9 cellular contexts compared by ENCODE assay signal in the genomic region with DNA sequence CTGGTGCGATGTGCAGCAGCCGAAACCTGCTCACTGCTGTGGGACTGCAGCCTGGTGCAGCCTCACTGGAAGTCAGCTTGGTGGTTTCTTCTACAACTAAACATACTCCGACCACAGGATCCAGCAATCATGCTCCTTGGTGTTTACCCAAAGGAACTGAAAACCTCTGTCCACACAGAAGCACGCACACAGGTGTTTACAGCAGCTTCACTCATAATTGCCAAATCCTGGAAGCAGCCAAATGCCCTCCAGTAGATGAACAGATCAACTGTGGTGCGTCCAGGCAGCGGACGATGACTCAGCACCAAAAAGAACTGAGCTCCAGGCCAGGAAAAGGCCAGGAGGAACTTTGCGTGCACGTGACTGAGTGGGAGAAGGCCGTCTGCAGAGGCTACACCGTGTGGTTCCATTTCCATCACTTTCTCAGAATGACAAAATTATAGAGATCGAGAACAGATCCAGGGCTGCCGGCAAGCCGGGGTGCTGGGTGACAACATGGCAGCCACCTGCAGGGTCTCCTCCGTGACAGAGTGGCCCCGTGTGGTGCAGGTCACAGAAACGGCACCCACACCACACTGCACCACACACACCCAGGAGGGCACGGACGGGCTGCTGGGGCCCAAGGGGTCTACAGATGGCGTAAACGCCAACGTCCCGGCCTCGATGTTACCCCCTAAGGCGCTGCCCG. TPM values are rescaled to one million over a fixed set of nuclear protein-coding genes. Genes with fewer than 3 reads are reported as not detected.
DNase-seq lines count a peak whose midpoint lies in the region; ATAC-seq and TF ChIP-seq lines count a peak whose summit lies in the region.
"Had no signal": no experiment of that assay in that cellular context is flagged by ENCODE, and none has a peak within 500 bp of the region (broad histone marks: within the 10 kb centered on the region; RNA-seq: fewer than 3 reads in every experiment).

No MANE protein-coding gene starts in this region.

- peaks cover 0 to 12% (median 9%) of the 10 kb centered on the region in 4 donors for H3K4me1 ChIP-seq in sigmoid colon

- H3K9me3 ChIP-seq in sigmoid colon, result no peaks in the 10 kb centered on the region
- H3K9me3 ChIP-seq: tibial nerve had no signal

- TF ChIP-seq CTCF in RWPE1 (conservative IDR thresholded peaks at IDR 0.05; ENCODE audit: low read depth) (no peak), fibroblast of the aortic adventitia (IDR thresholded peaks at IDR 0.05; ENCODE audit: insufficient read depth, low read length) (no peak), sigmoid colon (IDR thresholded peaks at IDR 0.05) (no peak)

- WGBS in sigmoid colon, 2 donors, result 69 to 82% methylated on average over 26 of the region's 26 CpGs

- POLR2A ChIA-PET in RWPE1 (lab: Yijun Ruan, JAX; ENCODE audit: low non-redundant PET), result no interaction called here

- ATAC-seq in GM21423 (IDR thresholded peaks at IDR 0.05; ENCODE audit: unreplicated experiment), result no peak

- TF ChIP-seq EP300 in sigmoid colon (IDR thresholded peaks at IDR 0.05), result no peak

- DNase-seq in H7, result peak; percentile 34
- DNase-seq in RWPE1 (ENCODE audit: low spot score), result peak; percentile 87
- peak; percentile 56 for DNase-seq in fibroblast of the aortic adventitia (ENCODE audit: low read depth)
- peak; percentile 84 for DNase-seq in sigmoid colon
- no peak for DNase-seq in GM19240 (ENCODE audit: insufficient read length, low spot score)
- DNase-seq in cerebellar cortex (ENCODE audit: low spot score), result no peak
- no peak for DNase-seq in activated CD4-positive, alpha-beta T cell treated with anti-CD3 and anti-CD28 coated beads for 48 hours

- H3K36me3 ChIP-seq in H7 (replicated peaks; ENCODE audit: control insufficient read depth, insufficient read depth, low read length) (no peaks in the 10 kb centered on the region), sigmoid colon (no peaks in the 10 kb centered on the region)

- intact Hi-C loops in sigmoid colon (cut with DNase I), result no loop called here

- H3K27me3 ChIP-seq in H7 (ENCODE audit: control insufficient read depth, insufficient read depth, low read length), result no peaks in the 10 kb centered on the region
- H3K27me3 ChIP-seq in sigmoid colon, result no peaks in the 10 kb centered on the region
- H3K27me3 ChIP-seq: tibial nerve had no signal

- H3K27ac ChIP-seq in RWPE1 (peak overlapping the region; percentile 86), sigmoid colon (peak overlapping the region; percentile 42 to 57 (median 52))
- H3K27ac ChIP-seq: tibial nerve had no signal

- TF ChIP-seq POLR2A in sigmoid colon (IDR thresholded peaks at IDR 0.05), result no peak

- CTCF ChIA-PET in RWPE1 (lab: Yijun Ruan, JAX), result interaction anchor here (0.7 kb wide), 1 partner anchor 133 kb away, joined by 3 read pairs; no protein-coding TSS in a partner anchor

- no peak overlapping the region for H3K4me3 ChIP-seq in H7 (ENCODE audit: insufficient read depth, low read depth, low read length)
- no peak overlapping the region for H3K4me3 ChIP-seq in fibroblast of the aortic adventitia (ENCODE audit: low read depth, low read length)
- no peak overlapping the region for H3K4me3 ChIP-seq in sigmoid colon
- H3K4me3 ChIP-seq: tibial nerve had no signal

RNA-seq across cellular contexts. Expression of a gene that starts 23.1 kb away (rescaled TPM):
- 37.9 and 39.0 TPM in 2 replicates for total RNA-seq in H7 (2014; rRNA removed; shearing (Covaris generic))
- total RNA-seq in fibroblast of the aortic adventitia (ENCODE audit: low replicate concordance), result 29.1 and 29.6 TPM in 2 replicates
- 10 to 100 TPM; 21.8 to 33.8 (median 27.4) TPM for total RNA-seq in sigmoid colon
- 10 to 100 TPM; 24.0 to 50.4 (median 42.4) TPM for polyA plus RNA-seq in sigmoid colon

RNA-seq across cellular contexts. Expression of a gene that starts 41.1 kb away (rescaled TPM):
- total RNA-seq in H7 (2014; rRNA removed; shearing (Covaris generic)), result 0.55 and 0.76 TPM in 2 replicates
- not detected in 2 replicates for total RNA-seq in fibroblast of the aortic adventitia (ENCODE audit: low replicate concordance)
- total RNA-seq in sigmoid colon, result under 1 TPM in 1 of 4 donors, not detected in 3; 0.71 TPM
- polyA plus RNA-seq in sigmoid colon, result 10 to 100 TPM; 32.4 to 65.3 (median 44.4) TPM
- total RNA-seq: tibial nerve had no signal

RNA-seq across cellular contexts. Expression of a gene that starts 59.0 kb away (rescaled TPM):
- 0.78 and 1.0 TPM in 2 replicates for total RNA-seq in H7 (2014; rRNA removed; shearing (Covaris generic))
- total RNA-seq in fibroblast of the aortic adventitia (ENCODE audit: low replicate concordance) (0.36 and 0.74 TPM in 2 replicates), sigmoid colon (1 to 10 TPM; 1.4 to 3.3 (median 2.9) TPM)
- polyA plus RNA-seq in sigmoid colon, result 10 to 100 TPM; 15.0 to 16.4 (median 15.4) TPM

RNA-seq across cellular contexts. Expression of a gene that starts 59.3 kb away (rescaled TPM):
- 7.0 and 15.7 TPM in 2 replicates for total RNA-seq in H7 (2014; rRNA removed; shearing (Covaris generic))
- total RNA-seq in fibroblast of the aortic adventitia (ENCODE audit: low replicate concordance) (5.2 and 14.3 TPM in 2 replicates), sigmoid colon (10 to 100 TPM in 2 of 4 donors, 1 to 10 TPM in 2; 8.9 to 25.5 (median 11.8) TPM)
- 10 to 100 TPM; 18.0 to 29.7 (median 26.6) TPM for polyA plus RNA-seq in sigmoid colon

Comparison
In these comparisons a context has a peak if more than half of its experiments do, and no peak if none do; other contexts are left out.
1. DNase-seq: peak in H7 (single experiment), RWPE1 (single experiment), fibroblast of the aortic adventitia (single experiment) and sigmoid colon (single experiment); none in GM19240 (single experiment), cerebellar cortex (single experiment) and activated CD4-positive, alpha-beta T cell treated with anti-CD3 and anti-CD28 coated beads for 48 hours (single experiment).